ENCODE assay signal across 14 cellular contexts in genomic region chr3:63135362-63135761, GRCh38.
DNase-seq lines count a peak whose midpoint lies in the region; ATAC-seq and TF ChIP-seq lines count a peak whose summit lies in the region.
"Had no signal": no experiment of that assay in that cellular context is flagged by ENCODE, and none has a peak within 500 bp of the region (broad histone marks: within the 10 kb centered on the region; RNA-seq: fewer than 3 reads in every experiment).

No MANE protein-coding gene starts in this region.

- TF ChIP-seq CTCF in RWPE1 (conservative IDR thresholded peaks at IDR 0.05; ENCODE audit: low read depth), result no peak
- TF ChIP-seq CTCF in upper lobe of right lung (IDR thresholded peaks at IDR 0.05), result no peak

- H3K27me3 ChIP-seq in right cardiac atrium (ENCODE audit: control insufficient read depth, insufficient read depth), result no peaks in the 10 kb centered on the region
- H3K27me3 ChIP-seq in upper lobe of right lung, result no peaks in the 10 kb centered on the region
- H3K27me3 ChIP-seq: esophagus squamous epithelium, hepatocyte, testis had no signal

- CTCF ChIA-PET in RWPE1 (lab: Yijun Ruan, JAX), result no interaction called here

- H3K27ac ChIP-seq in RWPE1 (no peak overlapping the region), right cardiac atrium (ENCODE audit: low read length) (peak overlapping the region; percentile 64), upper lobe of right lung (no peak overlapping the region)
- H3K27ac ChIP-seq: esophagus squamous epithelium, hepatocyte, testis had no signal

- H3K9me3 ChIP-seq in right cardiac atrium (ENCODE audit: control insufficient read depth, low read length) (no peaks in the 10 kb centered on the region), upper lobe of right lung (peaks cover 2% of the 10 kb centered on the region)
- H3K9me3 ChIP-seq: esophagus squamous epithelium, testis had no signal

- peak; percentile 62 for DNase-seq in NCI-H2171 treated with DMSO at 0.1 percent for 48 hours (lab: John Stamatoyannopoulos, UW)
- no peak for DNase-seq in NCI-H2171 (lab: John Stamatoyannopoulos, UW)
- DNase-seq in RWPE1 (ENCODE audit: low spot score), result peak; percentile 2
- no peak for DNase-seq in right cardiac atrium
- no peak for DNase-seq in upper lobe of right lung
- DNase-seq in midbrain (lab: John Stamatoyannopoulos, UW), result no peak
- no peak for DNase-seq in activated T-cell treated with anti-CD3 and anti-CD28 coated beads, Interleukin-2, amount 50 U/mL, for 48 hours
- DNase-seq: activated naive CD8-positive, alpha-beta T cell treated with anti-CD3 and anti-CD28 coated beads, Interleukin-2, amount 50 U/mL, for 24 hours; esophagus squamous epithelium; NCI-H1092; posterior cingulate gyrus; testis had no signal

- peak; percentile 65 to 72 for ATAC-seq in right cardiac atrium
- peak; percentile 64 for ATAC-seq in upper lobe of right lung
- ATAC-seq in HG02763 (IDR thresholded peaks at IDR 0.05; ENCODE audit: unreplicated experiment), result no peak
- ATAC-seq: activated naive CD8-positive, alpha-beta T cell treated with anti-CD3 and anti-CD28 coated beads, Interleukin-2, amount 50 U/mL, for 24 hours had no signal

- POLR2A ChIA-PET in RWPE1 (lab: Yijun Ruan, JAX; ENCODE audit: low non-redundant PET), result no interaction called here

- intact Hi-C loops in right cardiac atrium (cut with DNase I), result no loop called here
- intact Hi-C loops in upper lobe of right lung (cut with DNase I), result no loop called here

- no peaks in the 10 kb centered on the region for H3K4me1 ChIP-seq in right cardiac atrium (ENCODE audit: control insufficient read depth, insufficient read depth, low read length)
- H3K4me1 ChIP-seq in upper lobe of right lung, result no peaks in the 10 kb centered on the region
- H3K4me1 ChIP-seq: esophagus squamous epithelium, testis had no signal

- H3K36me3 ChIP-seq in upper lobe of right lung, result no peaks in the 10 kb centered on the region
- H3K36me3 ChIP-seq: esophagus squamous epithelium had no signal

- H3K4me3 ChIP-seq in right cardiac atrium (ENCODE audit: low read length) (no peak overlapping the region), upper lobe of right lung (no peak overlapping the region)
- H3K4me3 ChIP-seq: esophagus squamous epithelium, hepatocyte, testis had no signal

Comparison
In these comparisons a context has a peak if more than half of its experiments do, and no peak if none do; other contexts are left out.
1. DNase-seq: peak in NCI-H2171 treated with DMSO at 0.1 percent for 48 hours (single experiment) and RWPE1 (single experiment); none in NCI-H2171 (single experiment), right cardiac atrium (0 of 3), upper lobe of right lung (single experiment), midbrain (single experiment) and activated T-cell treated with anti-CD3 and anti-CD28 coated beads, Interleukin-2, amount 50 U/mL, for 48 hours (0 of 2).